1 cellular context compared by ENCODE assay signal in the genomic region with DNA sequence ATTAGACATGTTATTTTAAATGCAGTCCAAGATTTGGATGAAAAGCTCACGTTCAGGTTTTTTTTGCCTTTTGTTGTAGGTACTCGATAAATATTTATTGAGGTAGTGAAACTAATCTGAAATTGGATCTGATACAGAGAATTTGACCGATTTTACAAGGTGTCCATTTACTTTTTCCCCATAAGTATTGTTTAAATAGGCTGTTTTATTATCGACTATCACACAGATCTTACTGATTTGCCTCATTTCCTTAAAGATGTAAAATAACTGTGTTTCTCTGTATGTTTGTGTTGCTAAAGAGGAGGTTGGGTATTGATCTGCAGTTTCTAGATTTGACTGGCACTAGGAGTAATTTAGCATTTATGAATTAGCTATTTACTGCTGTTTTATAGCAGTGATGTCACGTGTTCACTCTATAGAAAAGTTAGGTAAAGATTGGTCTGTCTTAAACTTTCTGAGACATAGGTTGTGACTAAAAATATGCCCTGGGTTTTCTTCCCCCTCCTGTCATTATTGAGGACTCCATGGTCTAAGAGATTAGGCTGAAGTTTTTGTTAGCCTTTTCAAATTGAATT.
TF ChIP-seq lines count a peak whose summit lies in the region.

No MANE protein-coding gene starts in this region.

TF ChIP-seq in GM12878, 131 proteins besides CTCF, POLR2A, EP300 and RAD21 (continued from another document):
- TF ChIP-seq, protein P1, sequence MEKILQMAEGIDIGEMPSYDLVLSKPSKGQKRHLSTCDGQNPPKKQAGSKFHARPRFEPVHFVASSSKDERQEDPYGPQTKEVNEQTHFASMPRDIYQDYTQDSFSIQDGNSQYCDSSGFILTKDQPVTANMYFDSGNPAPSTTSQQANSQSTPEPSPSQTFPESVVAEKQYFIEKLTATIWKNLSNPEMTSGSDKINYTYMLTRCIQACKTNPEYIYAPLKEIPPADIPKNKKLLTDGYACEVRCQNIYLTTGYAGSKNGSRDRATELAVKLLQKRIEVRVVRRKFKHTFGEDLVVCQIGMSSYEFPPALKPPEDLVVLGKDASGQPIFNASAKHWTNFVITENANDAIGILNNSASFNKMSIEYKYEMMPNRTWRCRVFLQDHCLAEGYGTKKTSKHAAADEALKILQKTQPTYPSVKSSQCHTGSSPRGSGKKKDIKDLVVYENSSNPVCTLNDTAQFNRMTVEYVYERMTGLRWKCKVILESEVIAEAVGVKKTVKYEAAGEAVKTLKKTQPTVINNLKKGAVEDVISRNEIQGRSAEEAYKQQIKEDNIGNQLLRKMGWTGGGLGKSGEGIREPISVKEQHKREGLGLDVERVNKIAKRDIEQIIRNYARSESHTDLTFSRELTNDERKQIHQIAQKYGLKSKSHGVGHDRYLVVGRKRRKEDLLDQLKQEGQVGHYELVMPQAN (conservative IDR thresholded peaks at IDR 0.05): no peak
- TF ChIP-seq, protein P2, sequence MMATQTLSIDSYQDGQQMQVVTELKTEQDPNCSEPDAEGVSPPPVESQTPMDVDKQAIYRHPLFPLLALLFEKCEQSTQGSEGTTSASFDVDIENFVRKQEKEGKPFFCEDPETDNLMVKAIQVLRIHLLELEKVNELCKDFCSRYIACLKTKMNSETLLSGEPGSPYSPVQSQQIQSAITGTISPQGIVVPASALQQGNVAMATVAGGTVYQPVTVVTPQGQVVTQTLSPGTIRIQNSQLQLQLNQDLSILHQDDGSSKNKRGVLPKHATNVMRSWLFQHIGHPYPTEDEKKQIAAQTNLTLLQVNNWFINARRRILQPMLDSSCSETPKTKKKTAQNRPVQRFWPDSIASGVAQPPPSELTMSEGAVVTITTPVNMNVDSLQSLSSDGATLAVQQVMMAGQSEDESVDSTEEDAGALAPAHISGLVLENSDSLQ (IDR thresholded peaks at IDR 0.05): 0 out of 2 replicates have a peak, but pooled peaks have one; percentile 18
- TF ChIP-seq, protein P3, sequence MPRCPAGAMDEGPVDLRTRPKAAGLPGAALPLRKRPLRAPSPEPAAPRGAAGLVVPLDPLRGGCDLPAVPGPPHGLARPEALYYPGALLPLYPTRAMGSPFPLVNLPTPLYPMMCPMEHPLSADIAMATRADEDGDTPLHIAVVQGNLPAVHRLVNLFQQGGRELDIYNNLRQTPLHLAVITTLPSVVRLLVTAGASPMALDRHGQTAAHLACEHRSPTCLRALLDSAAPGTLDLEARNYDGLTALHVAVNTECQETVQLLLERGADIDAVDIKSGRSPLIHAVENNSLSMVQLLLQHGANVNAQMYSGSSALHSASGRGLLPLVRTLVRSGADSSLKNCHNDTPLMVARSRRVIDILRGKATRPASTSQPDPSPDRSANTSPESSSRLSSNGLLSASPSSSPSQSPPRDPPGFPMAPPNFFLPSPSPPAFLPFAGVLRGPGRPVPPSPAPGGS (IDR thresholded peaks at IDR 0.05; ENCODE audit: borderline replicate concordance, insufficient read depth, low read depth, low read length, poor library complexity, severe bottlenecking): no peak
- TF ChIP-seq DPF2 (IDR thresholded peaks at IDR 0.05) (no peak), NR2C2 (IDR thresholded peaks at IDR 0.05; ENCODE audit: borderline replicate concordance, control insufficient read depth, insufficient read length, low read depth) (no peak), NR2F1 (conservative IDR thresholded peaks at IDR 0.05) (no peak), RAD51 (IDR thresholded peaks at IDR 0.05) (peak; percentile 88), ATF7 (IDR thresholded peaks at IDR 0.05; ENCODE audit: low read depth) (no peak), ZSCAN29 (IDR thresholded peaks at IDR 0.05) (no peak), ZNF384 (IDR thresholded peaks at IDR 0.05; ENCODE audit: borderline replicate concordance, low read depth, low read length) (no peak), TCF7 (IDR thresholded peaks at IDR 0.05; ENCODE audit: borderline replicate concordance) (no peak), POLR2AphosphoS5 (IDR thresholded peaks at IDR 0.05; ENCODE audit: low read length) (no peak), SMARCA5 (IDR thresholded peaks at IDR 0.05) (no peak), SMAD5 (IDR thresholded peaks at IDR 0.05; ENCODE audit: low read depth) (no peak), NR2C1 (IDR thresholded peaks at IDR 0.05) (no peak)
- TF ChIP-seq, protein P4, sequence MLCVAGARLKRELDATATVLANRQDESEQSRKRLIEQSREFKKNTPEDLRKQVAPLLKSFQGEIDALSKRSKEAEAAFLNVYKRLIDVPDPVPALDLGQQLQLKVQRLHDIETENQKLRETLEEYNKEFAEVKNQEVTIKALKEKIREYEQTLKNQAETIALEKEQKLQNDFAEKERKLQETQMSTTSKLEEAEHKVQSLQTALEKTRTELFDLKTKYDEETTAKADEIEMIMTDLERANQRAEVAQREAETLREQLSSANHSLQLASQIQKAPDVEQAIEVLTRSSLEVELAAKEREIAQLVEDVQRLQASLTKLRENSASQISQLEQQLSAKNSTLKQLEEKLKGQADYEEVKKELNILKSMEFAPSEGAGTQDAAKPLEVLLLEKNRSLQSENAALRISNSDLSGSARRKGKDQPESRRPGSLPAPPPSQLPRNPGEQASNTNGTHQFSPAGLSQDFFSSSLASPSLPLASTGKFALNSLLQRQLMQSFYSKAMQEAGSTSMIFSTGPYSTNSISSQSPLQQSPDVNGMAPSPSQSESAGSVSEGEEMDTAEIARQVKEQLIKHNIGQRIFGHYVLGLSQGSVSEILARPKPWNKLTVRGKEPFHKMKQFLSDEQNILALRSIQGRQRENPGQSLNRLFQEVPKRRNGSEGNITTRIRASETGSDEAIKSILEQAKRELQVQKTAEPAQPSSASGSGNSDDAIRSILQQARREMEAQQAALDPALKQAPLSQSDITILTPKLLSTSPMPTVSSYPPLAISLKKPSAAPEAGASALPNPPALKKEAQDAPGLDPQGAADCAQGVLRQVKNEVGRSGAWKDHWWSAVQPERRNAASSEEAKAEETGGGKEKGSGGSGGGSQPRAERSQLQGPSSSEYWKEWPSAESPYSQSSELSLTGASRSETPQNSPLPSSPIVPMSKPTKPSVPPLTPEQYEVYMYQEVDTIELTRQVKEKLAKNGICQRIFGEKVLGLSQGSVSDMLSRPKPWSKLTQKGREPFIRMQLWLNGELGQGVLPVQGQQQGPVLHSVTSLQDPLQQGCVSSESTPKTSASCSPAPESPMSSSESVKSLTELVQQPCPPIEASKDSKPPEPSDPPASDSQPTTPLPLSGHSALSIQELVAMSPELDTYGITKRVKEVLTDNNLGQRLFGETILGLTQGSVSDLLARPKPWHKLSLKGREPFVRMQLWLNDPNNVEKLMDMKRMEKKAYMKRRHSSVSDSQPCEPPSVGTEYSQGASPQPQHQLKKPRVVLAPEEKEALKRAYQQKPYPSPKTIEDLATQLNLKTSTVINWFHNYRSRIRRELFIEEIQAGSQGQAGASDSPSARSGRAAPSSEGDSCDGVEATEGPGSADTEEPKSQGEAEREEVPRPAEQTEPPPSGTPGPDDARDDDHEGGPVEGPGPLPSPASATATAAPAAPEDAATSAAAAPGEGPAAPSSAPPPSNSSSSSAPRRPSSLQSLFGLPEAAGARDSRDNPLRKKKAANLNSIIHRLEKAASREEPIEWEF (IDR thresholded peaks at IDR 0.05; ENCODE audit: insufficient replicate concordance, low read depth, low read length): peak; percentile 15
- TF ChIP-seq, protein P5, sequence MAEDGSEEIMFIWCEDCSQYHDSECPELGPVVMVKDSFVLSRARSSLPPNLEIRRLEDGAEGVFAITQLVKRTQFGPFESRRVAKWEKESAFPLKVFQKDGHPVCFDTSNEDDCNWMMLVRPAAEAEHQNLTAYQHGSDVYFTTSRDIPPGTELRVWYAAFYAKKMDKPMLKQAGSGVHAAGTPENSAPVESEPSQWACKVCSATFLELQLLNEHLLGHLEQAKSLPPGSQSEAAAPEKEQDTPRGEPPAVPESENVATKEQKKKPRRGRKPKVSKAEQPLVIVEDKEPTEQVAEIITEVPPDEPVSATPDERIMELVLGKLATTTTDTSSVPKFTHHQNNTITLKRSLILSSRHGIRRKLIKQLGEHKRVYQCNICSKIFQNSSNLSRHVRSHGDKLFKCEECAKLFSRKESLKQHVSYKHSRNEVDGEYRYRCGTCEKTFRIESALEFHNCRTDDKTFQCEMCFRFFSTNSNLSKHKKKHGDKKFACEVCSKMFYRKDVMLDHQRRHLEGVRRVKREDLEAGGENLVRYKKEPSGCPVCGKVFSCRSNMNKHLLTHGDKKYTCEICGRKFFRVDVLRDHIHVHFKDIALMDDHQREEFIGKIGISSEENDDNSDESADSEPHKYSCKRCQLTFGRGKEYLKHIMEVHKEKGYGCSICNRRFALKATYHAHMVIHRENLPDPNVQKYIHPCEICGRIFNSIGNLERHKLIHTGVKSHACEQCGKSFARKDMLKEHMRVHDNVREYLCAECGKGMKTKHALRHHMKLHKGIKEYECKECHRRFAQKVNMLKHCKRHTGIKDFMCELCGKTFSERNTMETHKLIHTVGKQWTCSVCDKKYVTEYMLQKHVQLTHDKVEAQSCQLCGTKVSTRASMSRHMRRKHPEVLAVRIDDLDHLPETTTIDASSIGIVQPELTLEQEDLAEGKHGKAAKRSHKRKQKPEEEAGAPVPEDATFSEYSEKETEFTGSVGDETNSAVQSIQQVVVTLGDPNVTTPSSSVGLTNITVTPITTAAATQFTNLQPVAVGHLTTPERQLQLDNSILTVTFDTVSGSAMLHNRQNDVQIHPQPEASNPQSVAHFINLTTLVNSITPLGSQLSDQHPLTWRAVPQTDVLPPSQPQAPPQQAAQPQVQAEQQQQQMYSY (CRISPR knock-in tag; IDR thresholded peaks at IDR 0.05): no peak
- TF ChIP-seq, protein P6, sequence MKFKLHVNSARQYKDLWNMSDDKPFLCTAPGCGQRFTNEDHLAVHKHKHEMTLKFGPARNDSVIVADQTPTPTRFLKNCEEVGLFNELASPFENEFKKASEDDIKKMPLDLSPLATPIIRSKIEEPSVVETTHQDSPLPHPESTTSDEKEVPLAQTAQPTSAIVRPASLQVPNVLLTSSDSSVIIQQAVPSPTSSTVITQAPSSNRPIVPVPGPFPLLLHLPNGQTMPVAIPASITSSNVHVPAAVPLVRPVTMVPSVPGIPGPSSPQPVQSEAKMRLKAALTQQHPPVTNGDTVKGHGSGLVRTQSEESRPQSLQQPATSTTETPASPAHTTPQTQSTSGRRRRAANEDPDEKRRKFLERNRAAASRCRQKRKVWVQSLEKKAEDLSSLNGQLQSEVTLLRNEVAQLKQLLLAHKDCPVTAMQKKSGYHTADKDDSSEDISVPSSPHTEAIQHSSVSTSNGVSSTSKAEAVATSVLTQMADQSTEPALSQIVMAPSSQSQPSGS (IDR thresholded peaks at IDR 0.05; ENCODE audit: low read length): no peak
- TF ChIP-seq, protein P7, sequence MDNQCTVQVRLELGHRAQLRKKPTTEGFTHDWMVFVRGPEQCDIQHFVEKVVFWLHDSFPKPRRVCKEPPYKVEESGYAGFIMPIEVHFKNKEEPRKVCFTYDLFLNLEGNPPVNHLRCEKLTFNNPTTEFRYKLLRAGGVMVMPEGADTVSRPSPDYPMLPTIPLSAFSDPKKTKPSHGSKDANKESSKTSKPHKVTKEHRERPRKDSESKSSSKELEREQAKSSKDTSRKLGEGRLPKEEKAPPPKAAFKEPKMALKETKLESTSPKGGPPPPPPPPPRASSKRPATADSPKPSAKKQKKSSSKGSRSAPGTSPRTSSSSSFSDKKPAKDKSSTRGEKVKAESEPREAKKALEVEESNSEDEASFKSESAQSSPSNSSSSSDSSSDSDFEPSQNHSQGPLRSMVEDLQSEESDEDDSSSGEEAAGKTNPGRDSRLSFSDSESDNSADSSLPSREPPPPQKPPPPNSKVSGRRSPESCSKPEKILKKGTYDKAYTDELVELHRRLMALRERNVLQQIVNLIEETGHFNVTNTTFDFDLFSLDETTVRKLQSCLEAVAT (IDR thresholded peaks at IDR 0.05): no peak
